Comparison of ENCODE assay signal across 1 cellular context in the genomic region with DNA sequence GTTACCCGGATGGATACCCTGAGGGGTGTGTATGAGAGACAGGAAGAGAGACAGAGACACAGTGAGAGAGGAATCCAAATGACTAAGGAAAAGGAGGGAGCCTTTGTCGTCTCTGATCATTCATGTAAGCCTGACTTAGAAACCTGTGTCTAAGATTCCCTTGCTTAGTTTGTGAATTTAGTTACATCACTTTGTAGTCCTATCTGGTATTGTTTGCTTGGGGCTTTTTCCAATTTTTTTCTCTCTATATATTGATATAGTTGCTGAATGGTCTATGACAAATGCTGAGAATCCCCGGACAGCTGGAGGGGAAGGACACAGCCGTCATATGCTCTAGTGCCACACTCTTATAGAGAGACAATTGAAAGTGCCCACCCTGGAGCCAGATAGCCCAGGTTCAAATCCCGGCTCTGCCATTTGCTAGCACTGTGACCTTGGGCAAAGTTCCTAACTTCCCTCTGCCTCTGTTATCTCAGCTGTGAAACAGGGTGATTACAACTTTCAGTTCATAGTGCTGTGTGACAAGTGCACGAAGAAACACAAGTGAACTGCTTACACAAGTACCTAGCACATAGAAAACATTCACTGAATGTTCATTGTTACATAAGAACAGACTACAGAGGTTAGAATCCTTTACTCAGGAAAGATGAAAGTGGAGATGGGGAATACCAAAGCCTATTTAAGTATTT.
TF ChIP-seq lines count a peak whose summit lies in the region.

No MANE protein-coding gene starts in this region.

TF ChIP-seq in HepG2, 621 proteins besides CTCF, POLR2A, EP300 and RAD21:
- no peak for TF ChIP-seq IRX3 (CRISPR knock-in tag; IDR thresholded peaks at IDR 0.05; ENCODE audit: borderline replicate concordance, low read depth)
- no peak for TF ChIP-seq XBP1 (CRISPR knock-in tag; IDR thresholded peaks at IDR 0.05)
- TF ChIP-seq, protein P1, sequence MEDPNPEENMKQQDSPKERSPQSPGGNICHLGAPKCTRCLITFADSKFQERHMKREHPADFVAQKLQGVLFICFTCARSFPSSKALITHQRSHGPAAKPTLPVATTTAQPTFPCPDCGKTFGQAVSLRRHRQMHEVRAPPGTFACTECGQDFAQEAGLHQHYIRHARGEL (CRISPR knock-in tag; IDR thresholded peaks at IDR 0.05): no peak
- TF ChIP-seq NPAS2 (CRISPR knock-in tag; IDR thresholded peaks at IDR 0.05; ENCODE audit: borderline replicate concordance): no peak
- TF ChIP-seq ISL2 (CRISPR knock-in tag; IDR thresholded peaks at IDR 0.05): no peak
- TF ChIP-seq PRMT3 (CRISPR knock-in tag; IDR thresholded peaks at IDR 0.05; ENCODE audit: borderline replicate concordance, low read depth): no peak
- TF ChIP-seq, protein P2, sequence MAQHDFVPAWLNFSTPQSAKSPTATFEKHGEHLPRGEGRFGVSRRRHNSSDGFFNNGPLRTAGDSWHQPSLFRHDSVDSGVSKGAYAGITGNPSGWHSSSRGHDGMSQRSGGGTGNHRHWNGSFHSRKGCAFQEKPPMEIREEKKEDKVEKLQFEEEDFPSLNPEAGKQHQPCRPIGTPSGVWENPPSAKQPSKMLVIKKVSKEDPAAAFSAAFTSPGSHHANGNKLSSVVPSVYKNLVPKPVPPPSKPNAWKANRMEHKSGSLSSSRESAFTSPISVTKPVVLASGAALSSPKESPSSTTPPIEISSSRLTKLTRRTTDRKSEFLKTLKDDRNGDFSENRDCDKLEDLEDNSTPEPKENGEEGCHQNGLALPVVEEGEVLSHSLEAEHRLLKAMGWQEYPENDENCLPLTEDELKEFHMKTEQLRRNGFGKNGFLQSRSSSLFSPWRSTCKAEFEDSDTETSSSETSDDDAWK (CRISPR knock-in tag; IDR thresholded peaks at IDR 0.05): no peak
- TF ChIP-seq, protein P3, sequence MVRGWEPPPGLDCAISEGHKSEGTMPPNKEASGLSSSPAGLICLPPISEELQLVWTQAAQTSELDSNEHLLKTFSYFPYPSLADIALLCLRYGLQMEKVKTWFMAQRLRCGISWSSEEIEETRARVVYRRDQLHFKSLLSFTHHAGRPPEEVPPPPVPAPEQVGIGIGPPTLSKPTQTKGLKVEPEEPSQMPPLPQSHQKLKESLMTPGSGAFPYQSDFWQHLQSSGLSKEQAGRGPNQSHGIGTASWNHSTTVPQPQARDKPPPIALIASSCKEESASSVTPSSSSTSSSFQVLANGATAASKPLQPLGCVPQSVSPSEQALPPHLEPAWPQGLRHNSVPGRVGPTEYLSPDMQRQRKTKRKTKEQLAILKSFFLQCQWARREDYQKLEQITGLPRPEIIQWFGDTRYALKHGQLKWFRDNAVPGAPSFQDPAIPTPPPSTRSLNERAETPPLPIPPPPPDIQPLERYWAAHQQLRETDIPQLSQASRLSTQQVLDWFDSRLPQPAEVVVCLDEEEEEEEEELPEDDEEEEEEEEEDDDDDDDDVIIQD (CRISPR knock-in tag; IDR thresholded peaks at IDR 0.05; ENCODE audit: low read depth): no peak
- TF ChIP-seq, protein P4, sequence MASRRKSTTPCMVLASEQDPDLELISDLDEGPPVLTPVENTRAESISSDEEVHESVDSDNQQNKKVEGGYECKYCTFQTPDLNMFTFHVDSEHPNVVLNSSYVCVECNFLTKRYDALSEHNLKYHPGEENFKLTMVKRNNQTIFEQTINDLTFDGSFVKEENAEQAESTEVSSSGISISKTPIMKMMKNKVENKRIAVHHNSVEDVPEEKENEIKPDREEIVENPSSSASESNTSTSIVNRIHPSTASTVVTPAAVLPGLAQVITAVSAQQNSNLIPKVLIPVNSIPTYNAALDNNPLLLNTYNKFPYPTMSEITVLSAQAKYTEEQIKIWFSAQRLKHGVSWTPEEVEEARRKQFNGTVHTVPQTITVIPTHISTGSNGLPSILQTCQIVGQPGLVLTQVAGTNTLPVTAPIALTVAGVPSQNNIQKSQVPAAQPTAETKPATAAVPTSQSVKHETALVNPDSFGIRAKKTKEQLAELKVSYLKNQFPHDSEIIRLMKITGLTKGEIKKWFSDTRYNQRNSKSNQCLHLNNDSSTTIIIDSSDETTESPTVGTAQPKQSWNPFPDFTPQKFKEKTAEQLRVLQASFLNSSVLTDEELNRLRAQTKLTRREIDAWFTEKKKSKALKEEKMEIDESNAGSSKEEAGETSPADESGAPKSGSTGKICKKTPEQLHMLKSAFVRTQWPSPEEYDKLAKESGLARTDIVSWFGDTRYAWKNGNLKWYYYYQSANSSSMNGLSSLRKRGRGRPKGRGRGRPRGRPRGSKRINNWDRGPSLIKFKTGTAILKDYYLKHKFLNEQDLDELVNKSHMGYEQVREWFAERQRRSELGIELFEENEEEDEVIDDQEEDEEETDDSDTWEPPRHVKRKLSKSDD (CRISPR knock-in tag; IDR thresholded peaks at IDR 0.05; ENCODE audit: low read depth): no peak
- no peak for TF ChIP-seq ATF7 (IDR thresholded peaks at IDR 0.05)
- TF ChIP-seq ATF7 (CRISPR knock-in tag; IDR thresholded peaks at IDR 0.05): no peak
